24 cellular contexts compared by ENCODE assay signal in genomic region chr6:88569959-88570358, GRCh38.
DNase-seq lines count a peak whose midpoint lies in the region; ATAC-seq, FAIRE-seq and TF ChIP-seq lines count a peak whose summit lies in the region.
"Had no signal": no experiment of that assay in that cellular context is flagged by ENCODE, and none has a peak within 500 bp of the region (broad histone marks: within the 10 kb centered on the region; RNA-seq: fewer than 3 reads in every experiment).

No MANE protein-coding gene starts in this region.

- H3K36me3 Mint-ChIP-seq in osteocyte (ENCODE audit: unreplicated experiment) = no peaks in the 10 kb centered on the region
- H3K36me3 Mint-ChIP-seq: CD14-positive monocyte; CD4-positive, alpha-beta memory T cell; CD4-positive, CD25-positive, alpha-beta regulatory T cell had no signal

- H3K4me2 ChIP-seq in OCI-LY7 (ENCODE audit: low read length) = no peak overlapping the region
- no peak overlapping the region for H3K4me2 ChIP-seq in GM12878 (ENCODE audit: control insufficient read depth, insufficient read depth)
- H3K4me2 ChIP-seq: BLaER1 had no signal

- no peaks in the 10 kb centered on the region for H3K27me3 ChIP-seq in GM12878 (replicated peaks in 1 of 2; ENCODE audit: control insufficient read depth in 2 of 2, insufficient read depth in 2 of 2, low read length in 1 of 2)
- H3K27me3 ChIP-seq: BE2C, BLaER1 had no signal

- peak; percentile 33 for DNase-seq in OCI-LY7 (ENCODE audit: low spot score)
- DNase-seq in GM12878 (ENCODE audit: low read depth, low spot score) = no peak
- DNase-seq in osteocyte (ENCODE audit: extremely low spot score, unreplicated experiment) = peak; percentile 65
- DNase-seq in SHP77 treated with DMSO at 0.1 percent for 48 hours (lab: John Stamatoyannopoulos, UW) = no peak
- DNase-seq: 8988T; ACHN; BE2C; C1 segment of cervical spinal cord; CD4-positive, alpha-beta memory T cell; CD4-positive, CD25-positive, alpha-beta regulatory T cell; CD8-positive, alpha-beta memory T cell; COR-L47; DMS 273 treated with DMSO at 0.1 percent for 48 hours; DMS153; DMS79; DND-41; EL; GDM1 had no signal

- TF ChIP-seq RAD21 in GM12878 (IDR thresholded peaks at IDR 0.05; ENCODE audit: insufficient read depth, low read depth, low read length) = no peak

- no peak overlapping the region for H3K4me3 Mint-ChIP-seq in osteocyte (ENCODE audit: unreplicated experiment)
- H3K4me3 Mint-ChIP-seq: CD14-positive monocyte; CD4-positive, alpha-beta memory T cell; CD4-positive, CD25-positive, alpha-beta regulatory T cell; CD8-positive, alpha-beta memory T cell had no signal

- no peak overlapping the region for H3K27ac ChIP-seq in OCI-LY7 (ENCODE audit: low read depth, low read length, poor library complexity, severe bottlenecking)
- H3K27ac ChIP-seq in GM12878 (ENCODE audit: control insufficient read depth, insufficient read depth) = no peak overlapping the region
- H3K27ac ChIP-seq: BLaER1 had no signal

- H3K27me3 Mint-ChIP-seq in osteocyte (ENCODE audit: unreplicated experiment) = peaks cover 8% of the 10 kb centered on the region

- POLR2A ChIA-PET in OCI-LY7 (lab: Charles Lee) = interaction anchor here (0.6 to 1.1 kb wide), 2 partner anchors 30 to 610 kb away, joined by 3 read pairs; no protein-coding TSS in a partner anchor
- POLR2A ChIA-PET in GM12878 (lab: Charles Lee) = no interaction called here

- H3K36me3 ChIP-seq in OCI-LY7 (ENCODE audit: insufficient read depth, low read length) = peaks cover 3% of the 10 kb centered on the region
- H3K36me3 ChIP-seq in GM12878 (ENCODE audit: control insufficient read depth in 2 of 2, insufficient read depth in 2 of 2, low read length in 1 of 2) = no peaks in the 10 kb centered on the region
- H3K36me3 ChIP-seq: BE2C had no signal

- RAD21 ChIA-PET in GM12878 (lab: Charles Lee; ENCODE audit: unreplicated experiment) = no interaction called here

- BruUV-seq in OCI-LY7 (replicated peaks; lab: Mats Ljungman, UMichigan) (no TSS peak), GM12878 (replicated peaks; lab: Mats Ljungman, UMichigan) (no TSS peak)

- H3K4me1 Mint-ChIP-seq in osteocyte (ENCODE audit: unreplicated experiment) = no peaks in the 10 kb centered on the region
- H3K4me1 Mint-ChIP-seq: CD14-positive monocyte; CD4-positive, alpha-beta memory T cell; CD4-positive, CD25-positive, alpha-beta regulatory T cell; CD8-positive, alpha-beta memory T cell had no signal

- ATAC-seq in GM12878 (no peak), GM21786 (IDR thresholded peaks at IDR 0.05; ENCODE audit: unreplicated experiment) (no peak)

- in situ Hi-C loops in GM12878 (cut with MboI) = no loop called here

- intact Hi-C loops in OCI-LY7 (cut with micrococcal nuclease; ENCODE audit: unreplicated experiment) (no loop called here), GM12878 (cut with micrococcal nuclease; ENCODE audit: unreplicated experiment) (no loop called here)

- TF ChIP-seq EP300 in GM12878 (IDR thresholded peaks at IDR 0.05; ENCODE audit: borderline replicate concordance in 1 of 2, control insufficient read depth in 1 of 2, low read depth in 2 of 2, low read length in 2 of 2) = no peak

- no peak overlapping the region for H3K27ac Mint-ChIP-seq in osteocyte (ENCODE audit: unreplicated experiment)
- H3K27ac Mint-ChIP-seq: CD14-positive monocyte; CD4-positive, alpha-beta memory T cell; CD4-positive, CD25-positive, alpha-beta regulatory T cell; CD8-positive, alpha-beta memory T cell had no signal

- TF ChIP-seq CTCF in OCI-LY7 (conservative IDR thresholded peaks at IDR 0.05; ENCODE audit: low read length) = no peak
- TF ChIP-seq CTCF in GM12878 (IDR thresholded peaks at IDR 0.05 in 2 of 3, conservative IDR thresholded peaks at IDR 0.05 in 1 of 3; ENCODE audit: control insufficient read depth in 2 of 3, extremely low read depth in 1 of 3, insufficient read depth in 1 of 3, low read depth in 3 of 3, low read length in 3 of 3) = no peak
- TF ChIP-seq CTCF in osteocyte (IDR thresholded peaks at IDR 0.05) = no peak

- H3K9me3 ChIP-seq in OCI-LY7 (ENCODE audit: low read length) = peaks cover 31% of the 10 kb centered on the region
- H3K9me3 ChIP-seq in GM12878 (replicated peaks; ENCODE audit: control insufficient read depth, insufficient read depth, low read length) = peaks cover 16% of the 10 kb centered on the region
- H3K9me3 ChIP-seq: BE2C had no signal

- FAIRE-seq in GM12878 (lab: Jason Lieb, UNC) = no peak
- FAIRE-seq: A204.1, GM12892, GM18507 had no signal

- no peak overlapping the region for H3K9ac ChIP-seq in GM12878 (ENCODE audit: control insufficient read depth, insufficient read depth, low read length)
- H3K9ac ChIP-seq: BLaER1 had no signal

- no peaks in the 10 kb centered on the region for H3K9me2 ChIP-seq in OCI-LY7 (ENCODE audit: insufficient read depth, low read length)

- peaks cover 14% of the 10 kb centered on the region for H3K4me1 ChIP-seq in OCI-LY7 (ENCODE audit: insufficient read depth, low read length, poor library complexity, severe bottlenecking)
- peaks cover 17% of the 10 kb centered on the region for H3K4me1 ChIP-seq in GM12878 (ENCODE audit: control insufficient read depth, insufficient read depth, low read length)
- H3K4me1 ChIP-seq: BE2C had no signal

- H4K20me1 ChIP-seq in OCI-LY7 (ENCODE audit: insufficient read depth, low read length) (no peaks in the 10 kb centered on the region), GM12878 (ENCODE audit: control insufficient read depth, insufficient read depth) (no peaks in the 10 kb centered on the region)
- H4K20me1 ChIP-seq: BLaER1 had no signal

- H2AFZ ChIP-seq in OCI-LY7 (ENCODE audit: low read length) (no peak overlapping the region), GM12878 (ENCODE audit: control insufficient read depth, low read depth, low read length) (no peak overlapping the region)

- CTCF ChIA-PET in OCI-LY7 (lab: Charles Lee; ENCODE audit: unreplicated experiment) (no interaction called here), GM12878 (lab: Yijun Ruan, JAX) (interaction anchor here (1.1 kb wide), 1 partner anchor 11 kb away, joined by 4 read pairs; no protein-coding TSS in a partner anchor)

- H3K79me2 ChIP-seq in OCI-LY7 (ENCODE audit: insufficient read depth, low read depth, low read length) (no peaks in the 10 kb centered on the region), GM12878 (ENCODE audit: control insufficient read depth, insufficient read depth, low read length) (no peaks in the 10 kb centered on the region)

- TF ChIP-seq POLR2A in GM12878 (IDR thresholded peaks at IDR 0.05; ENCODE audit: low read depth, low read length) = no peak

- no peaks in the 10 kb centered on the region for H3K9me3 Mint-ChIP-seq in osteocyte (ENCODE audit: unreplicated experiment)

- H3K4me3 ChIP-seq in OCI-LY7 (ENCODE audit: low read depth, low read length, poor library complexity, severe bottlenecking) (no peak overlapping the region), GM12878 (no peak overlapping the region)
- H3K4me3 ChIP-seq: BLaER1 had no signal

- SMC1A ChIA-PET in GM12878 (lab: Charles Lee; ENCODE audit: uncharacterized antibody, unreplicated experiment) = no interaction called here

TF ChIP-seq in GM12878, 131 proteins besides CTCF, POLR2A, EP300 and RAD21:
- TF ChIP-seq CBX5 (IDR thresholded peaks at IDR 0.05; ENCODE audit: low read depth) = peak; percentile 85; the same call in 1 of the 2 replicates
- no peak for TF ChIP-seq ZNF217 (IDR thresholded peaks at IDR 0.05)
- TF ChIP-seq NFIC (IDR thresholded peaks at IDR 0.05; ENCODE audit: low read depth, low read length) = no peak

Comparison
In these comparisons a context has a peak if more than half of its experiments do, and no peak if none do; other contexts are left out.
1. DNase-seq: peak in OCI-LY7 (single experiment) and osteocyte (single experiment); none in GM12878 (single experiment) and SHP77 treated with DMSO at 0.1 percent for 48 hours (single experiment).